3 cellular contexts compared by ENCODE assay signal in the genomic region with DNA sequence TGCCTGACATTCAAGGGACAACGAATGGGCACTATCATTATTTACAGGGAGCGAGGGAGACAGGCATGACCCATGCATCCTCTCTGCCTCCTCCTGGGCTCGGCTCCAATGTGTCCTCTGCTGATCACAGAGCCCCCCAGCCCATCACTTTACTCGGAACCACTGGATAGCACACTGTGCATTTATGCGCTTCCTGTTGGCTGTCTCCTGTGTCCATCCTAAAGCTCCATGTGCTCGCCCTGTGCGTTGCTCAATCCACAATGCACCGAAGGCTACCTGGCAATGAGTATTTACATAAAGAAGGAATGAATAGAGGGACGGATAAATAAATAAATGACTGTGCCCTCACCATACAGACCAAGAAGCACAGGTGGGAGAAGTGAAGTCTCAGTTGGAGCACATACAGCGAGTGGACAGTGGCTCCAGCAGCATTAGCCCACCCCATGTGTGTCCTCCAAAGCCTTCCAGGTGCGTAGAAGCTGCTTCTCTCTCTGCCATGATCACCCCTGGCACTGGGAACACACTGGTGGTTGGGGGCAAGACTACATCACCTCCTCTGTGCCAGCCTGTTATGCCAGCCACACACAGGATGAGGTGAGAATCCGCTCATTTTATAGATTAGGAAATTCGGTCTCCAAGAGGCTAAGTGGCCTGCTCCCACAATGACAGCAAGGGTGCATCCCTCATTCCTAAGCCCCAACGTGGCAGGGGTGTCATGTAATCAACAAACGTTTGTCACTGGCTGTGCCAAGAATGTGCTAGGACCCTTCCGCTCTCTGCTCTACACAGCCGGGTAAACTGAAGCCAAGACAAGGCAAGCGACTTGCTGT.
TF ChIP-seq lines count a peak whose summit lies in the region.

No MANE protein-coding gene starts in this region.

TF ChIP-seq in SK-N-SH, 30 proteins besides CTCF, POLR2A, EP300 and RAD21:
- no peak for TF ChIP-seq RFX5 (IDR thresholded peaks at IDR 0.05; ENCODE audit: low read length)
- TF ChIP-seq NFIC (IDR thresholded peaks at IDR 0.05; ENCODE audit: borderline replicate concordance): no peak
- no peak for TF ChIP-seq SIN3A (IDR thresholded peaks at IDR 0.05; ENCODE audit: borderline replicate concordance, low read depth, low read length)
- TF ChIP-seq MXI1 (IDR thresholded peaks at IDR 0.05; ENCODE audit: low read depth, low read length): no peak
- no peak for TF ChIP-seq NRF1 (IDR thresholded peaks at IDR 0.05; ENCODE audit: low read depth, low read length)
- TF ChIP-seq, protein P1, sequence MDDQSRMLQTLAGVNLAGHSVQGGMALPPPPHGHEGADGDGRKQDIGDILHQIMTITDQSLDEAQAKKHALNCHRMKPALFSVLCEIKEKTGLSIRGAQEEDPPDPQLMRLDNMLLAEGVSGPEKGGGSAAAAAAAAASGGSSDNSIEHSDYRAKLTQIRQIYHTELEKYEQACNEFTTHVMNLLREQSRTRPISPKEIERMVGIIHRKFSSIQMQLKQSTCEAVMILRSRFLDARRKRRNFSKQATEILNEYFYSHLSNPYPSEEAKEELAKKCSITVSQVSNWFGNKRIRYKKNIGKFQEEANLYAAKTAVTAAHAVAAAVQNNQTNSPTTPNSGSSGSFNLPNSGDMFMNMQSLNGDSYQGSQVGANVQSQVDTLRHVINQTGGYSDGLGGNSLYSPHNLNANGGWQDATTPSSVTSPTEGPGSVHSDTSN (IDR thresholded peaks at IDR 0.05): no peak

TF ChIP-seq in SK-N-SH treated with all-trans-retinoic acid at 6 μM for 48 hours, 23 proteins besides CTCF, POLR2A, EP300 and RAD21:
- TF ChIP-seq PPARA (CRISPR knock-in tag; IDR thresholded peaks at IDR 0.05; ENCODE audit: borderline replicate concordance): no peak
- TF ChIP-seq RARB (CRISPR knock-in tag; IDR thresholded peaks at IDR 0.05): no peak
- TF ChIP-seq, protein P2, sequence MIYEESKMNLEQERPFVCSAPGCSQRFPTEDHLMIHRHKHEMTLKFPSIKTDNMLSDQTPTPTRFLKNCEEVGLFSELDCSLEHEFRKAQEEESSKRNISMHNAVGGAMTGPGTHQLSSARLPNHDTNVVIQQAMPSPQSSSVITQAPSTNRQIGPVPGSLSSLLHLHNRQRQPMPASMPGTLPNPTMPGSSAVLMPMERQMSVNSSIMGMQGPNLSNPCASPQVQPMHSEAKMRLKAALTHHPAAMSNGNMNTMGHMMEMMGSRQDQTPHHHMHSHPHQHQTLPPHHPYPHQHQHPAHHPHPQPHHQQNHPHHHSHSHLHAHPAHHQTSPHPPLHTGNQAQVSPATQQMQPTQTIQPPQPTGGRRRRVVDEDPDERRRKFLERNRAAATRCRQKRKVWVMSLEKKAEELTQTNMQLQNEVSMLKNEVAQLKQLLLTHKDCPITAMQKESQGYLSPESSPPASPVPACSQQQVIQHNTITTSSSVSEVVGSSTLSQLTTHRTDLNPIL (CRISPR knock-in tag; IDR thresholded peaks at IDR 0.05; ENCODE audit: low read depth): no peak
- no peak for TF ChIP-seq CSDC2 (CRISPR knock-in tag; IDR thresholded peaks at IDR 0.05)
- no peak for TF ChIP-seq TOX (CRISPR knock-in tag; IDR thresholded peaks at IDR 0.05; ENCODE audit: borderline replicate concordance)
- no peak for TF ChIP-seq ARNTL (CRISPR knock-in tag; IDR thresholded peaks at IDR 0.05; ENCODE audit: borderline replicate concordance, low read depth)
- no peak for TF ChIP-seq ZNF8 (CRISPR knock-in tag; IDR thresholded peaks at IDR 0.05)
- TF ChIP-seq TCF4 (CRISPR knock-in tag; IDR thresholded peaks at IDR 0.05; ENCODE audit: borderline replicate concordance): no peak
- TF ChIP-seq ZNF565 (CRISPR knock-in tag; conservative IDR thresholded peaks at IDR 0.05; ENCODE audit: low read depth): no peak

TF ChIP-seq in HepG2, 621 proteins besides CTCF, POLR2A, EP300 and RAD21 (continues in another document):
- TF ChIP-seq, protein P3, sequence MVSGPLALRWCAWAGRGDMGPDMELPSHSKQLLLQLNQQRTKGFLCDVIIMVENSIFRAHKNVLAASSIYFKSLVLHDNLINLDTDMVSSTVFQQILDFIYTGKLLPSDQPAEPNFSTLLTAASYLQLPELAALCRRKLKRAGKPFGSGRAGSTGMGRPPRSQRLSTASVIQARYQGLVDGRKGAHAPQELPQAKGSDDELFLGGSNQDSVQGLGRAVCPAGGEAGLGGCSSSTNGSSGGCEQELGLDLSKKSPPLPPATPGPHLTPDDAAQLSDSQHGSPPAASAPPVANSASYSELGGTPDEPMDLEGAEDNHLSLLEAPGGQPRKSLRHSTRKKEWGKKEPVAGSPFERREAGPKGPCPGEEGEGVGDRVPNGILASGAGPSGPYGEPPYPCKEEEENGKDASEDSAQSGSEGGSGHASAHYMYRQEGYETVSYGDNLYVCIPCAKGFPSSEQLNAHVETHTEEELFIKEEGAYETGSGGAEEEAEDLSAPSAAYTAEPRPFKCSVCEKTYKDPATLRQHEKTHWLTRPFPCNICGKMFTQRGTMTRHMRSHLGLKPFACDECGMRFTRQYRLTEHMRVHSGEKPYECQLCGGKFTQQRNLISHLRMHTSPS (CRISPR knock-in tag; IDR thresholded peaks at IDR 0.05; ENCODE audit: low read depth): 0 out of 2 replicates have a peak, but pooled peaks have one; percentile 18
- TF ChIP-seq, protein P4, sequence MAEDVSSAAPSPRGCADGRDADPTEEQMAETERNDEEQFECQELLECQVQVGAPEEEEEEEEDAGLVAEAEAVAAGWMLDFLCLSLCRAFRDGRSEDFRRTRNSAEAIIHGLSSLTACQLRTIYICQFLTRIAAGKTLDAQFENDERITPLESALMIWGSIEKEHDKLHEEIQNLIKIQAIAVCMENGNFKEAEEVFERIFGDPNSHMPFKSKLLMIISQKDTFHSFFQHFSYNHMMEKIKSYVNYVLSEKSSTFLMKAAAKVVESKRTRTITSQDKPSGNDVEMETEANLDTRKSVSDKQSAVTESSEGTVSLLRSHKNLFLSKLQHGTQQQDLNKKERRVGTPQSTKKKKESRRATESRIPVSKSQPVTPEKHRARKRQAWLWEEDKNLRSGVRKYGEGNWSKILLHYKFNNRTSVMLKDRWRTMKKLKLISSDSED (CRISPR knock-in tag; IDR thresholded peaks at IDR 0.05): no peak
- no peak for TF ChIP-seq ZNF274 (CRISPR knock-in tag; IDR thresholded peaks at IDR 0.05)
- TF ChIP-seq ZNF607 (CRISPR knock-in tag; IDR thresholded peaks at IDR 0.05; ENCODE audit: borderline replicate concordance): no peak
- no peak for TF ChIP-seq PAF1 (CRISPR knock-in tag; IDR thresholded peaks at IDR 0.05)
- TF ChIP-seq CEBPB (IDR thresholded peaks at IDR 0.05; ENCODE audit: borderline replicate concordance, low read depth, low read length): peak; percentile 90
- TF ChIP-seq ZNF674 (CRISPR knock-in tag; IDR thresholded peaks at IDR 0.05; ENCODE audit: low read depth): 0 out of 2 replicates have a peak, but pooled peaks have one; percentile 65
- 0 out of 2 replicates have a peak, but pooled peaks have one; percentile 39 for TF ChIP-seq SP4 (CRISPR knock-in tag; IDR thresholded peaks at IDR 0.05)
- TF ChIP-seq RNF2 (conservative IDR thresholded peaks at IDR 0.05; ENCODE audit: low read depth): 0 out of 2 replicates have a peak, but pooled peaks have one; percentile 9
- TF ChIP-seq EHMT2 (IDR thresholded peaks at IDR 0.05; ENCODE audit: borderline replicate concordance, low read depth, low read length): no peak
- TF ChIP-seq JUND (CRISPR knock-in tag; IDR thresholded peaks at IDR 0.05): no peak
- TF ChIP-seq ZNF891 (CRISPR knock-in tag; IDR thresholded peaks at IDR 0.05): no peak
- TF ChIP-seq ZSCAN31 (CRISPR knock-in tag; IDR thresholded peaks at IDR 0.05; ENCODE audit: low read depth): peak; percentile 29; the same call in 1 of the 2 replicates
- no peak for TF ChIP-seq ZNF337 (CRISPR knock-in tag; IDR thresholded peaks at IDR 0.05; ENCODE audit: borderline replicate concordance, low read depth)
- TF ChIP-seq GABPB1 (CRISPR knock-in tag; IDR thresholded peaks at IDR 0.05): 0 out of 2 replicates have a peak, but pooled peaks have one; percentile 12
- TF ChIP-seq RFXAP (CRISPR knock-in tag; IDR thresholded peaks at IDR 0.05; ENCODE audit: borderline replicate concordance): 0 out of 2 replicates have a peak, but pooled peaks have one; percentile 9
- TF ChIP-seq ZNF761 (CRISPR knock-in tag; conservative IDR thresholded peaks at IDR 0.05): no peak
- TF ChIP-seq ZC3H13 (CRISPR knock-in tag; IDR thresholded peaks at IDR 0.05): peak; percentile 24; the same call in 1 of the 2 replicates
- TF ChIP-seq HOXA3 (CRISPR knock-in tag; IDR thresholded peaks at IDR 0.05): 0 out of 2 replicates have a peak, but pooled peaks have one; percentile 4
- TF ChIP-seq SIN3A (IDR thresholded peaks at IDR 0.05; ENCODE audit: borderline replicate concordance, low read depth, low read length): 0 out of 2 replicates have a peak, but pooled peaks have one; percentile 15
- no peak for TF ChIP-seq NCOA1 (CRISPR knock-in tag; IDR thresholded peaks at IDR 0.05)
- TF ChIP-seq ZSCAN25 (CRISPR knock-in tag; IDR thresholded peaks at IDR 0.05): no peak
- no peak for TF ChIP-seq SIX1 (CRISPR knock-in tag; IDR thresholded peaks at IDR 0.05; ENCODE audit: borderline replicate concordance)
- TF ChIP-seq HIVEP1 (CRISPR knock-in tag; IDR thresholded peaks at IDR 0.05): no peak
- TF ChIP-seq, protein P5, sequence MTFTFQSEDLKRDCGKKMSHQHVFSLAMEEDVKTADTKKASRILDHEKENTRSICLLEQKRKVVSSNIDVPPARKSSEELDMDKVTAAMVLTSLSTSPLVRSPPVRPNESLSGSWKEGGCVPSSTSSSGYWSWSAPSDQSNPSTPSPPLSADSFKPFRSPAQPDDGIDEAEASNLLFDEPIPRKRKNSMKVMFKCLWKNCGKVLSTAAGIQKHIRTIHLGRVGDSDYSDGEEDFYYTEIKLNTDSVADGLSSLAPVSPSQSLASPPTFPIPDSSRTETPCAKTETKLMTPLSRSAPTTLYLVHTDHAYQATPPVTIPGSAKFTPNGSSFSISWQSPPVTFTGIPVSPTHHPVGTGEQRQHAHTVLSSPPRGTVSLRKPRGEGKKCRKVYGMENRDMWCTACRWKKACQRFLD (CRISPR knock-in tag; IDR thresholded peaks at IDR 0.05; ENCODE audit: borderline replicate concordance): 0 out of 2 replicates have a peak, but pooled peaks have one; percentile 18
- TF ChIP-seq ZNF768 (CRISPR knock-in tag; IDR thresholded peaks at IDR 0.05): no peak
- peak; percentile 52; the same call in 1 of the 2 replicates for TF ChIP-seq SAP130 (CRISPR knock-in tag; IDR thresholded peaks at IDR 0.05; ENCODE audit: low read depth)
- peak; percentile 26; the same call in 1 of the 2 replicates for TF ChIP-seq TBX2 (CRISPR knock-in tag; IDR thresholded peaks at IDR 0.05; ENCODE audit: borderline replicate concordance)
- TF ChIP-seq, protein P6, sequence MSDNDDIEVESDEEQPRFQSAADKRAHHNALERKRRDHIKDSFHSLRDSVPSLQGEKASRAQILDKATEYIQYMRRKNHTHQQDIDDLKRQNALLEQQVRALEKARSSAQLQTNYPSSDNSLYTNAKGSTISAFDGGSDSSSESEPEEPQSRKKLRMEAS (IDR thresholded peaks at IDR 0.05): peak; percentile 62
- TF ChIP-seq, protein P7, sequence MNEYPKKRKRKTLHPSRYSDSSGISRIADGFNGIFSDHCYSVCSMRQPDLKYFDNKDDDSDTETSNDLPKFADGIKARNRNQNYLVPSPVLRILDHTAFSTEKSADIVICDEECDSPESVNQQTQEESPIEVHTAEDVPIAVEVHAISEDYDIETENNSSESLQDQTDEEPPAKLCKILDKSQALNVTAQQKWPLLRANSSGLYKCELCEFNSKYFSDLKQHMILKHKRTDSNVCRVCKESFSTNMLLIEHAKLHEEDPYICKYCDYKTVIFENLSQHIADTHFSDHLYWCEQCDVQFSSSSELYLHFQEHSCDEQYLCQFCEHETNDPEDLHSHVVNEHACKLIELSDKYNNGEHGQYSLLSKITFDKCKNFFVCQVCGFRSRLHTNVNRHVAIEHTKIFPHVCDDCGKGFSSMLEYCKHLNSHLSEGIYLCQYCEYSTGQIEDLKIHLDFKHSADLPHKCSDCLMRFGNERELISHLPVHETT (CRISPR knock-in tag; conservative IDR thresholded peaks at IDR 0.05): no peak
- TF ChIP-seq EZH2 (conservative IDR thresholded peaks at IDR 0.05; ENCODE audit: low read depth, low read length): peak; percentile 58; the same call in 1 of the 2 replicates
- no peak for TF ChIP-seq PITX1 (CRISPR knock-in tag; IDR thresholded peaks at IDR 0.05)
